In the genomic region with DNA sequence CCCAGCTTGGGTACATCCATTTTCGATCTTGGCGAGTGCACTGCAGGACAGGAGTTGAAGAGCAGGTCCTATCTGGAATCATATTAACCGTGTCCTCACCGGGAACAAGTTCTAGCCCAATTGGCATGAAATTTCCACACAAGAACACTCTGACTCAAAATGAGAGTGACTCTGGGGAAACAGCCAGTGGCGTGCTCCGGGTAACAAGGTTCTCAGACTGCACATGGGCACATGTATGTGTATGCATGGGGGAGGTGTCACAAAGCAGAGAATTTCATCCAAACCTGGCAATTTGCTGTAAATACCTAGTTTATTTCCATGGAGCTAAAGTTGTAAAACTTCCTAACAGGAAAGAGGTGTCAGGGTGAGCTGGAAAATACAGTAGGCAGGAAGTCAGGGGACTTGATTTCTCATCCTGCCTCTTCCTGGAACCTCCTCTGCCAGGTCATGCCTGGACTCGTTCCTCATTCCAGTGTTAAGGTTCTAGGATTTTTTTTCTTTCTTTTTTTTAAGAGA, we compare ENCODE assay signal across 11 cellular contexts. TPM values are rescaled to one million over a fixed set of nuclear protein-coding genes. Genes with fewer than 3 reads are reported as not detected.
DNase-seq lines count a peak whose midpoint lies in the region; ATAC-seq, FAIRE-seq and TF ChIP-seq lines count a peak whose summit lies in the region.
"Had no signal": no experiment of that assay in that cellular context is flagged by ENCODE, and none has a peak within 500 bp of the region (broad histone marks: within the 10 kb centered on the region; RNA-seq: fewer than 3 reads in every experiment).

No MANE protein-coding gene starts in this region.

- H3K4me1 Mint-ChIP-seq in activated T-cell treated with anti-CD3 and anti-CD28 coated beads, Interleukin-2, amount 50 U/mL, for 72 hours (ENCODE audit: low read depth) = peaks cover 10% of the 10 kb centered on the region
- peaks cover 17% of the 10 kb centered on the region for H3K4me1 Mint-ChIP-seq in MCF 10A (ENCODE audit: insufficient read depth, unreplicated experiment)

- no peak for DNase-seq in activated T-cell treated with anti-CD3 and anti-CD28 coated beads, Interleukin-2, amount 50 U/mL, for 72 hours
- no peak for DNase-seq in activated T-cell treated with anti-CD3 and anti-CD28 coated beads, Interleukin-2, amount 50 U/mL, for 48 hours
- peak; percentile 79 for DNase-seq in MCF 10A (ENCODE audit: unreplicated experiment)
- DNase-seq in lung (ENCODE audit: low spot score) = no peak
- no peak for DNase-seq in upper lobe of right lung
- DNase-seq in frontal cortex (ENCODE audit: low spot score in 2 of 2) = no peak
- no peak for DNase-seq in pons (ENCODE audit: low spot score)
- DNase-seq: activated naive CD4-positive, alpha-beta T cell treated with Interleukin-2 at 50 U/mL for 16 hours; NCI-H226 had no signal

- no peaks in the 10 kb centered on the region for H3K27me3 ChIP-seq in lung (ENCODE audit: control insufficient read depth, insufficient read depth)
- H3K27me3 ChIP-seq in upper lobe of right lung = no peaks in the 10 kb centered on the region
- H3K27me3 ChIP-seq: right lobe of liver had no signal

- H3K27me3 Mint-ChIP-seq in activated T-cell treated with anti-CD3 and anti-CD28 coated beads, Interleukin-2, amount 50 U/mL, for 72 hours (ENCODE audit: low read depth) = peaks cover 46% of the 10 kb centered on the region
- no peaks in the 10 kb centered on the region for H3K27me3 Mint-ChIP-seq in MCF 10A (ENCODE audit: insufficient read depth, unreplicated experiment)

- H3K4me1 ChIP-seq in lung (ENCODE audit: control insufficient read depth in 2 of 2, insufficient read depth in 2 of 2, low read length in 2 of 2) (peaks cover 8 to 23% of the 10 kb centered on the region in 2 donors), upper lobe of right lung (peaks cover 19% of the 10 kb centered on the region)

- H3K9me3 Mint-ChIP-seq in activated T-cell treated with anti-CD3 and anti-CD28 coated beads, Interleukin-2, amount 50 U/mL, for 72 hours = peaks cover 2% of the 10 kb centered on the region in 2 donors
- no peaks in the 10 kb centered on the region for H3K9me3 Mint-ChIP-seq in MCF 10A (ENCODE audit: unreplicated experiment)

- intact Hi-C loops in MCF 10A (cut with micrococcal nuclease) (loop anchor here (2.0 kb wide), 1 partner anchor 37 kb away; no protein-coding TSS in a partner anchor), upper lobe of right lung (cut with DNase I) (no loop called here)

- BruUV-seq in MCF 10A (replicated peaks; lab: Mats Ljungman, UMichigan) = TSS peak; percentile 33

- H3K27ac Mint-ChIP-seq in activated T-cell treated with anti-CD3 and anti-CD28 coated beads, Interleukin-2, amount 50 U/mL, for 72 hours = no peak overlapping the region
- H3K27ac Mint-ChIP-seq in MCF 10A (ENCODE audit: low read depth, unreplicated experiment) = peak overlapping the region; percentile 87

- peaks cover 6 to 16% of the 10 kb centered on the region in 2 donors for H3K36me3 ChIP-seq in lung (ENCODE audit: control insufficient read depth in 2 of 2, insufficient read depth in 2 of 2, low read length in 2 of 2)
- peaks cover 37% of the 10 kb centered on the region for H3K36me3 ChIP-seq in upper lobe of right lung
- H3K36me3 ChIP-seq: right lobe of liver had no signal

- H3K36me3 Mint-ChIP-seq in activated T-cell treated with anti-CD3 and anti-CD28 coated beads, Interleukin-2, amount 50 U/mL, for 72 hours (ENCODE audit: insufficient read depth in 2 of 2) = peaks cover 6 to 10% of the 10 kb centered on the region in 2 donors
- peaks cover 60% of the 10 kb centered on the region for H3K36me3 Mint-ChIP-seq in MCF 10A (ENCODE audit: insufficient read depth, unreplicated experiment)

- H3K27ac ChIP-seq in lung (ENCODE audit: low read depth in 1 of 2, low read length in 1 of 2) (peak overlapping the region; percentile 21 to 45), upper lobe of right lung (peak overlapping the region; percentile 96)

- FAIRE-seq in frontal cortex (lab: Jason Lieb, UNC) = no peak

- peak overlapping the region; percentile 68 to 75 for H3K4me3 Mint-ChIP-seq in activated T-cell treated with anti-CD3 and anti-CD28 coated beads, Interleukin-2, amount 50 U/mL, for 72 hours
- H3K4me3 Mint-ChIP-seq in MCF 10A (ENCODE audit: unreplicated experiment) = peak overlapping the region; percentile 86

- 63 to 75% methylated on average over 7 of the region's 7 CpGs for WGBS in lung, 2 donors

- TF ChIP-seq CTCF in MCF 10A (IDR thresholded peaks at IDR 0.05; ENCODE audit: unreplicated experiment) (no peak), lung (IDR thresholded peaks at IDR 0.05; ENCODE audit: control extremely low read depth, extremely low read depth) (no peak), upper lobe of right lung (IDR thresholded peaks at IDR 0.05) (no peak)

- no peak overlapping the region for H3K4me3 ChIP-seq in lung
- H3K4me3 ChIP-seq in upper lobe of right lung = peak overlapping the region; percentile 76

- POLR2A ChIA-PET in MCF 10A (lab: Yijun Ruan, JAX) = interaction anchor here (0.7 to 8.2 kb wide), 18 partner anchors 9 to 579 kb away, joined by 3 to 234 read pairs (median 4); a partner anchor contains a TSS

- no peaks in the 10 kb centered on the region for H3K9me3 ChIP-seq in lung (ENCODE audit: control insufficient read depth in 2 of 2, insufficient read depth in 1 of 2, low read length in 1 of 2)
- no peaks in the 10 kb centered on the region for H3K9me3 ChIP-seq in upper lobe of right lung
- H3K9me3 ChIP-seq: right lobe of liver had no signal

- CTCF ChIA-PET in MCF 10A (lab: Yijun Ruan, JAX) = interaction anchor here (0.7 to 3.2 kb wide), 5 partner anchors 18 to 328 kb away, joined by 3 to 21 read pairs (median 7); a partner anchor contains a TSS

- ATAC-seq in activated T-cell treated with anti-CD3 and anti-CD28 coated beads, Interleukin-2, amount 50 U/mL, for 72 hours (replicated peaks in 1 of 2) = no peak
- no peak for ATAC-seq in lung (ENCODE audit: insufficient read depth, low FRiP score)
- no peak for ATAC-seq in upper lobe of right lung
- ATAC-seq in GM21381 (IDR thresholded peaks at IDR 0.05; ENCODE audit: unreplicated experiment) = no peak

RNA-seq across cellular contexts. Expression of a gene that starts 1.7 kb away (rescaled TPM):
- total RNA-seq in activated T-cell treated with anti-CD3 and anti-CD28 coated beads, Interleukin-2, amount 50 U/mL, for 72 hours = 1 to 10 TPM; 4.3 to 5.2 TPM
- total RNA-seq in MCF 10A (2022) (141 and 167 TPM in 2 replicates), lung (100 to 1,000 TPM in 1 of 2 donors, 10 to 100 TPM in 1; 57.8 to 157 TPM), upper lobe of right lung (110 TPM), frontal cortex (33.0 TPM)
- polyA plus RNA-seq in lung = 100 to 1,000 TPM in 1 of 2 donors, 10 to 100 TPM in 1; 77.2 to 142 TPM

RNA-seq across cellular contexts. Expression of a gene that starts 55.6 kb away (rescaled TPM):
- not detected for total RNA-seq in activated T-cell treated with anti-CD3 and anti-CD28 coated beads, Interleukin-2, amount 50 U/mL, for 72 hours
- not detected in 2 replicates for total RNA-seq in MCF 10A (2022)
- total RNA-seq in lung = 1 to 10 TPM in 1 of 2 donors, not detected in 1; 1.2 TPM
- not detected for polyA plus RNA-seq in lung
- total RNA-seq in upper lobe of right lung = not detected
- 1.6 TPM for total RNA-seq in frontal cortex
- total RNA-seq: right lobe of liver had no signal
